ENCODE assay signal across 26 cellular contexts in the genomic region with DNA sequence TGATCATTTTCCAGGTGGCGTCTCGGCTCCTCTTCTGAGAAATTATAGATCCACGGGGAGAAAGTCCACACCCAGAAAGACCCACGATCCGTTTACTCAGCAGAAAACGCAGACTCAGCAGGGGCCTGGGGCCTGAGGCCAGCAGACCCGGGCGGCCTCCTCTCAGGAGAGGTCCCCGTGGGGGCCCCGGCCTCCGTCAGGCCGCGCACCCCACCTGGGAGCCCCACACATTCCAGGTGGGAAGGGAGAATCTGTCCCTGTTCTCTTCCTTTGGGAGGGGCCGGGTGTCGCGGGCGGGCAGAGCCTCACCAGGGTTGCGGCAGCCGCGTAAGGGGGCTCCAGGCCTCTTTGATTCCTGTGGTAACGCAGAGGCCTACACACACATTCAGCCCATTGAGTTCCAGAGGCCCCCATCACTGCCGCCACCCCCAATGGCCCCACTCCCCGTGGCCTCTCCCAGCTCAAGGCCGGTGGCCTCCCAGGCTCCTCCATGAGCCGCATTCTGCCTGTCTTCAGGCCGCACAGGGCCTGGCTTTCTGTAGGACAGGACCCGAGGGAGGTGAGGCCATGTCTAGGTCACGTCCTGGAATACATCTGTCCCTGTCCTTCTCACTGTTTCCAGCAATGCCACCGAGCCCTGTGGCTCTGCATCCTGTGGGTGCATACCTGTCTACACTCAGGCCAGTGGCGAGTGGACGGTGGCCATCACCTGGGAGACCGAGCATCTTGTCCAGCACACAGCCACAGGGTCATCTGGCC. TPM values are rescaled to one million over a fixed set of nuclear protein-coding genes. Genes with fewer than 3 reads are reported as not detected.
"Had no signal": no experiment of that assay in that cellular context is flagged by ENCODE, and none has a peak within 500 bp of the region (broad histone marks: within the 10 kb centered on the region; RNA-seq: fewer than 3 reads in every experiment).

No MANE protein-coding gene starts in this region.

- H3K9me3 ChIP-seq: adrenal gland, esophagus muscularis mucosa, psoas muscle, SK-N-SH, thyroid gland had no signal

- DNase-seq: activated CD4-positive, alpha-beta T cell treated with anti-CD3 and anti-CD28 coated beads for 48 hours; activated CD8-positive, alpha-beta T cell treated with anti-CD3 and anti-CD28 coated beads for 36 hours; activated effector memory CD4-positive, alpha-beta T cell treated with Interleukin-2 at 50 U/mL for 16 hours; activated naive CD4-positive, alpha-beta T cell treated with anti-CD3 and anti-CD28 coated beads, Interleukin-2, amount 10 ng/mL, durations not matched to agents 7 days and 5 days; activated T-cell treated with anti-CD3 and anti-CD28 coated beads, Interleukin-2, amount 50 U/mL, for 4 hours; effector memory CD4-positive, alpha-beta T cell; immature natural killer cell; midbrain; SK-N-SH; stimulated activated CD4-positive, alpha-beta T cell treated with anti-CD3 and anti-CD28 coated beads, Interleukin-4, amount 100 ng/mL, for 4 hours; stimulated activated naive CD4-positive, alpha-beta T cell had no signal

- ATAC-seq: activated CD8-positive, alpha-beta T cell treated with anti-CD3 and anti-CD28 coated beads for 36 hours; activated T-cell treated with anti-CD3 and anti-CD28 coated beads, Interleukin-2, amount 50 U/mL, for 4 hours; gastroesophageal sphincter; sciatic nerve; WTC11 had no signal

- H3K4me1 Mint-ChIP-seq: activated naive CD4-positive, alpha-beta T cell treated with anti-CD3 and anti-CD28 coated beads, Interleukin-2, amount 10 ng/mL, durations not matched to agents 7 days and 5 days; immature natural killer cell; WTC11 had no signal

- H3K36me3 ChIP-seq: adrenal gland, thyroid gland, vagina had no signal

- H3K4me1 ChIP-seq: adrenal gland, esophagus muscularis mucosa, gastroesophageal sphincter, heart right ventricle, psoas muscle, vagina had no signal

- H3K27ac Mint-ChIP-seq: activated CD8-positive, alpha-beta T cell treated with anti-CD3 and anti-CD28 coated beads for 36 hours; activated naive CD4-positive, alpha-beta T cell treated with anti-CD3 and anti-CD28 coated beads, Interleukin-2, amount 10 ng/mL, durations not matched to agents 7 days and 5 days; dendritic cell treated with granulocyte-macrophage colony-stimulating factor and Interleukin-4, amounts not matched to agents 40 ng/mL and 50 ng/mL, for 4 days; immature natural killer cell; WTC11 had no signal

- H3K4me3 ChIP-seq: adrenal gland, esophagus muscularis mucosa, gastroesophageal sphincter, heart right ventricle, psoas muscle, smooth muscle cell, thyroid gland, vagina had no signal

- H3K27me3 ChIP-seq: adrenal gland, esophagus muscularis mucosa, gastroesophageal sphincter, heart right ventricle, thyroid gland, vagina had no signal

- H3K27ac ChIP-seq: adrenal gland, esophagus muscularis mucosa, gastroesophageal sphincter, heart right ventricle, psoas muscle, vagina had no signal

- H3K4me3 Mint-ChIP-seq: activated CD8-positive, alpha-beta T cell treated with anti-CD3 and anti-CD28 coated beads for 36 hours; activated naive CD4-positive, alpha-beta T cell treated with anti-CD3 and anti-CD28 coated beads, Interleukin-2, amount 10 ng/mL, durations not matched to agents 7 days and 5 days; activated T-cell treated with anti-CD3 and anti-CD28 coated beads, Interleukin-2, amount 50 U/mL, for 4 hours; dendritic cell treated with granulocyte-macrophage colony-stimulating factor and Interleukin-4, amounts not matched to agents 40 ng/mL and 50 ng/mL, for 4 days; immature natural killer cell; WTC11 had no signal

- H3K27me3 Mint-ChIP-seq: activated CD8-positive, alpha-beta T cell treated with anti-CD3 and anti-CD28 coated beads for 36 hours; dendritic cell treated with granulocyte-macrophage colony-stimulating factor and Interleukin-4, amounts not matched to agents 40 ng/mL and 50 ng/mL, for 4 days had no signal

RNA-seq across cellular contexts. Expression of gene IGFALS, which starts 1.6 kb away (rescaled TPM):
- total RNA-seq: activated CD8-positive, alpha-beta T cell treated with anti-CD3 and anti-CD28 coated beads for 36 hours; astrocyte; bronchial epithelial cell; endothelial cell of umbilical vein; lung microvascular endothelial cell; smooth muscle cell; vagina; WTC11 had no signal
- polyA plus RNA-seq: endothelial cell of umbilical vein, immature natural killer cell, smooth muscle cell had no signal
